Comparison of ENCODE assay signal across 11 cellular contexts in genomic region chr4:122762520-122762919, GRCh38. TPM values are rescaled to one million over a fixed set of nuclear protein-coding genes. Genes with fewer than 3 reads are reported as not detected.
DNase-seq lines count a peak whose midpoint lies in the region; ATAC-seq and TF ChIP-seq lines count a peak whose summit lies in the region.
"Had no signal": no experiment of that assay in that cellular context is flagged by ENCODE, and none has a peak within 500 bp of the region (broad histone marks: within the 10 kb centered on the region; RNA-seq: fewer than 3 reads in every experiment).

No MANE protein-coding gene starts in this region.

- H3K4me3 ChIP-seq in right lobe of liver (no peak overlapping the region), BE2C (ENCODE audit: low read depth, low read length) (no peak overlapping the region)

- ATAC-seq in HG02610 (IDR thresholded peaks at IDR 0.05; ENCODE audit: unreplicated experiment) (peak; percentile 57), right lobe of liver (peak; percentile 26 to 64 (median 38)), GM19324 (IDR thresholded peaks at IDR 0.05; ENCODE audit: low FRiP score, unreplicated experiment) (no peak), GM18505 (IDR thresholded peaks at IDR 0.05; ENCODE audit: unreplicated experiment) (no peak)

- intact Hi-C loops in right lobe of liver (cut with DNase I) = no loop called here

- H3K9me3 Mint-ChIP-seq in T-helper 2 cell treated with Interferon-gamma antibody and Interleukin-4, amounts not matched to agents 5 μg/mL and 100 μg/mL, for 36 hours = no peaks in the 10 kb centered on the region
- no peaks in the 10 kb centered on the region for H3K9me3 Mint-ChIP-seq in type B pancreatic cell

- 0% methylated on average over 2 of the region's 2 CpGs for WGBS in right lobe of liver (ENCODE audit: insufficient coverage, low coverage, low lambda C conversion rate, missing lambda C conversion rate)

- DNase-seq in GM10248 (ENCODE audit: extremely low spot score) = peak; percentile 15
- no peak for DNase-seq in T-helper 2 cell treated with Interferon-gamma antibody and Interleukin-4, amounts not matched to agents 5 μg/mL and 100 μg/mL, for 36 hours (ENCODE audit: low spot score)
- DNase-seq in right lobe of liver = no peak
- DNase-seq in type B pancreatic cell (ENCODE audit: extremely low spot score, unreplicated experiment) = no peak
- DNase-seq in BE2C = no peak
- DNase-seq: DMS79, NCI-H187 had no signal

- no peak for TF ChIP-seq POLR2A in right lobe of liver (IDR thresholded peaks at IDR 0.05)
- no peak for TF ChIP-seq POLR2A in GM18505 (IDR thresholded peaks at IDR 0.05; ENCODE audit: borderline replicate concordance, extremely low read depth, insufficient read depth, insufficient read length)

- no peak overlapping the region for H3K27ac ChIP-seq in right lobe of liver
- H3K27ac ChIP-seq: RWPE1 had no signal

- CTCF ChIA-PET in GM10248 (lab: Yijun Ruan, JAX) = interaction anchor here (1.5 kb wide), 1 partner anchor 161 kb away, joined by 3 read pairs; no protein-coding TSS in a partner anchor

- TF ChIP-seq CTCF in GM10248 (IDR thresholded peaks at IDR 0.05; ENCODE audit: control extremely low read depth, extremely low read depth, low read depth, missing control alignments) = no peak
- TF ChIP-seq CTCF in right lobe of liver (IDR thresholded peaks at IDR 0.05) = no peak
- TF ChIP-seq CTCF in type B pancreatic cell (conservative IDR thresholded peaks at IDR 0.05) = no peak
- no peak for TF ChIP-seq CTCF in BE2C (IDR thresholded peaks at IDR 0.05; ENCODE audit: low read depth, low read length)

- H3K4me1 Mint-ChIP-seq in T-helper 2 cell treated with Interferon-gamma antibody and Interleukin-4, amounts not matched to agents 5 μg/mL and 100 μg/mL, for 36 hours (ENCODE audit: low read depth) = peaks cover 34% of the 10 kb centered on the region
- H3K4me1 Mint-ChIP-seq in type B pancreatic cell (ENCODE audit: unreplicated experiment) = no peaks in the 10 kb centered on the region

- POLR2A ChIA-PET in GM10248 (lab: Yijun Ruan, JAX) = no interaction called here

- H3K4me1 ChIP-seq in right lobe of liver (peaks cover 0 to 36% (median 10%) of the 10 kb centered on the region in 4 donors), BE2C (no peaks in the 10 kb centered on the region)

- H3K36me3 ChIP-seq in right lobe of liver = no peaks in the 10 kb centered on the region
- no peaks in the 10 kb centered on the region for H3K36me3 ChIP-seq in BE2C

- H3K27ac Mint-ChIP-seq in T-helper 2 cell treated with Interferon-gamma antibody and Interleukin-4, amounts not matched to agents 5 μg/mL and 100 μg/mL, for 36 hours = no peak overlapping the region
- H3K27ac Mint-ChIP-seq in type B pancreatic cell = no peak overlapping the region

- H3K36me3 Mint-ChIP-seq in T-helper 2 cell treated with Interferon-gamma antibody and Interleukin-4, amounts not matched to agents 5 μg/mL and 100 μg/mL, for 36 hours (ENCODE audit: low read depth) = no peaks in the 10 kb centered on the region
- no peaks in the 10 kb centered on the region for H3K36me3 Mint-ChIP-seq in type B pancreatic cell

- H3K9me3 ChIP-seq in right lobe of liver (no peaks in the 10 kb centered on the region), BE2C (no peaks in the 10 kb centered on the region)

- no peaks in the 10 kb centered on the region for H3K27me3 ChIP-seq in right lobe of liver
- H3K27me3 ChIP-seq in BE2C = no peaks in the 10 kb centered on the region

- H3K4me3 Mint-ChIP-seq in T-helper 2 cell treated with Interferon-gamma antibody and Interleukin-4, amounts not matched to agents 5 μg/mL and 100 μg/mL, for 36 hours = peak overlapping the region; percentile 38
- no peak overlapping the region for H3K4me3 Mint-ChIP-seq in type B pancreatic cell

- H3K27me3 Mint-ChIP-seq in T-helper 2 cell treated with Interferon-gamma antibody and Interleukin-4, amounts not matched to agents 5 μg/mL and 100 μg/mL, for 36 hours (ENCODE audit: low read depth) = no peaks in the 10 kb centered on the region
- no peaks in the 10 kb centered on the region for H3K27me3 Mint-ChIP-seq in type B pancreatic cell

RNA-seq across cellular contexts. Expression of gene BBS12, which starts 30.0 kb away (rescaled TPM):
- total RNA-seq in right lobe of liver (1 to 10 TPM in 1 of 6 experiments, under 1 TPM in 5; 0.25 to 1.1 (median 0.65) TPM), type B pancreatic cell (ENCODE audit: low replicate concordance) (3.8 and 4.5 TPM in 2 replicates)
- 0.22 TPM for polyA plus RNA-seq in BE2C (2012; ENCODE audit: insufficient read depth, insufficient read length, low read depth)

Comparison
In these comparisons a context has a peak if more than half of its experiments do, and no peak if none do; other contexts are left out.
1. ATAC-seq: peak in HG02610 (single experiment) and right lobe of liver (4 of 4); none in GM19324 (single experiment) and GM18505 (single experiment).